24 cellular contexts compared by ENCODE assay signal in genomic region chr6:132868057-132868456, GRCh38.
"Had no signal": no experiment of that assay in that cellular context is flagged by ENCODE, and none has a peak within 500 bp of the region (broad histone marks: within the 10 kb centered on the region; RNA-seq: fewer than 3 reads in every experiment).

No MANE protein-coding gene starts in this region.

- H3K27me3 Mint-ChIP-seq: dendritic cell treated with granulocyte-macrophage colony-stimulating factor and Interleukin-4, amounts not matched to agents 40 ng/mL and 50 ng/mL, for 4 days had no signal

- H3K9me3 Mint-ChIP-seq: dendritic cell treated with granulocyte-macrophage colony-stimulating factor and Interleukin-4, amounts not matched to agents 40 ng/mL and 50 ng/mL, for 4 days; effector memory CD8-positive, alpha-beta T cell; endodermal cell had no signal

- H3K4me3 Mint-ChIP-seq: dendritic cell treated with granulocyte-macrophage colony-stimulating factor and Interleukin-4, amounts not matched to agents 40 ng/mL and 50 ng/mL, for 4 days; effector memory CD8-positive, alpha-beta T cell; endodermal cell had no signal

- ATAC-seq: effector memory CD8-positive, alpha-beta T cell; esophagus mucosa; foreskin keratinocyte; gastrocnemius medialis; gastroesophageal sphincter; heart left ventricle; heart right ventricle had no signal

- H3K27me3 ChIP-seq: colonic mucosa, dorsolateral prefrontal cortex, esophagus muscularis mucosa, esophagus squamous epithelium, gastrocnemius medialis, gastroesophageal sphincter, heart left ventricle had no signal

- H3K27ac ChIP-seq: colonic mucosa, coronary artery, dorsolateral prefrontal cortex, epithelial cell of prostate, esophagus muscularis mucosa, esophagus squamous epithelium, foreskin keratinocyte, gastrocnemius medialis, gastroesophageal sphincter, heart left ventricle, heart right ventricle had no signal

- H3K4me3 ChIP-seq: colonic mucosa, coronary artery, dorsolateral prefrontal cortex, esophagus muscularis mucosa, esophagus squamous epithelium, gastrocnemius medialis, gastroesophageal sphincter, heart left ventricle, heart right ventricle had no signal

- H3K36me3 ChIP-seq: colonic mucosa, esophagus muscularis mucosa, esophagus squamous epithelium, gastrocnemius medialis, gastroesophageal sphincter, heart left ventricle, heart right ventricle had no signal

- H3K9me3 ChIP-seq: colonic mucosa, esophagus muscularis mucosa, esophagus squamous epithelium, gastrocnemius medialis, gastroesophageal sphincter, heart left ventricle, heart right ventricle had no signal

- H3K27ac Mint-ChIP-seq: dendritic cell treated with granulocyte-macrophage colony-stimulating factor and Interleukin-4, amounts not matched to agents 40 ng/mL and 50 ng/mL, for 4 days; effector memory CD8-positive, alpha-beta T cell; endodermal cell had no signal

- DNase-seq: colonic mucosa; cortex of kidney; dermis blood vessel endothelial cell; dorsolateral prefrontal cortex; effector CD4-positive, alpha-beta T cell; effector CD8-positive, alpha-beta T cell; effector memory CD4-positive, alpha-beta T cell; effector memory CD8-positive, alpha-beta T cell; endodermal cell; erythroblast; esophagus squamous epithelium; foreskin fibroblast; foreskin keratinocyte; foreskin melanocyte; gastrocnemius medialis; glutamatergic neuron; heart left ventricle; heart right ventricle had no signal

- H3K4me1 ChIP-seq: colonic mucosa, esophagus squamous epithelium, foreskin keratinocyte, gastrocnemius medialis, gastroesophageal sphincter, heart left ventricle, heart right ventricle had no signal
